8 cellular contexts compared by ENCODE assay signal in the genomic region with DNA sequence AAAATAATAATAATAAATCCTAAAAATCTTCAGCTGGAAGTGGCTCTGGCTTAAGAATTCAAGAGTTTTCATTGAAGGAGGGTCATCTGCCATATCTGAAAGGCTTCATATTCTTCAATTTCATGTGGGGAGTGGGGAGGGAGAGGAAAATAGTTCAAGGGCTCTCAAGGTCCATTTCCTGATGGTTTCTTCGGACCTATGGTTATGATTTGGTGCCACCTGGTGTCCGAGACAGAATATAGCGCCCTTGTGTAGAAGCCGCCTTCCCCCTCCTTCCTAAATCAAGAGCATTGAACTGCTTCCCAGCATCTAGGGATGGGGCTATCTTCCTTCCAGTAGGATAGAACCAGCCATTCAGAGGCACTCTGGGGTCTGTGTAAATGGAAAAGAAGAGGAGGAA. TPM values are rescaled to one million over a fixed set of nuclear protein-coding genes. Genes with fewer than 3 reads are reported as not detected.
DNase-seq lines count a peak whose midpoint lies in the region; ATAC-seq and TF ChIP-seq lines count a peak whose summit lies in the region.

No MANE protein-coding gene starts in this region.

- no peak overlapping the region for H2AK5ac ChIP-seq in mesendoderm (ENCODE audit: low read length)

- no peak overlapping the region for H3K4ac ChIP-seq in mesendoderm (ENCODE audit: low read depth, low read length)

- no peaks in the 10 kb centered on the region for H3K36me3 ChIP-seq in mesendoderm (ENCODE audit: control insufficient read depth, insufficient read depth, low read length)
- no peaks in the 10 kb centered on the region for H3K36me3 ChIP-seq in tibial artery

- H3K27me3 Mint-ChIP-seq in CD14-positive monocyte (ENCODE audit: low read depth in 3 of 3), result peaks cover 0 to 6% (median 2%) of the 10 kb centered on the region in 3 donors

- no peaks in the 10 kb centered on the region for H3K79me2 ChIP-seq in mesendoderm (ENCODE audit: control insufficient read depth, insufficient read depth, low read length)

- ATAC-seq in HG03280 (IDR thresholded peaks at IDR 0.05; ENCODE audit: unreplicated experiment), result no peak

- no peaks in the 10 kb centered on the region for H3K79me1 ChIP-seq in mesendoderm (ENCODE audit: low read length)

- no peak overlapping the region for H2BK15ac ChIP-seq in mesendoderm (replicated peaks; ENCODE audit: low read depth)

- H3K4me2 ChIP-seq in mesendoderm (ENCODE audit: low read length), result no peak overlapping the region

- H3K27me3 ChIP-seq in mesendoderm (ENCODE audit: insufficient read depth, low read length, poor library complexity), result no peaks in the 10 kb centered on the region
- no peaks in the 10 kb centered on the region for H3K27me3 ChIP-seq in tibial artery

- H4K8ac ChIP-seq in mesendoderm (ENCODE audit: low read depth, low read length), result no peak overlapping the region

- H3K4me1 Mint-ChIP-seq in CD14-positive monocyte, result peaks cover 17% of the 10 kb centered on the region

- H3K23ac ChIP-seq in mesendoderm (ENCODE audit: low read length), result no peak overlapping the region

- peaks cover 4% of the 10 kb centered on the region for H3K4me1 ChIP-seq in mesendoderm (ENCODE audit: control insufficient read depth, low read depth, low read length)
- peaks cover 0 to 13% (median 2%) of the 10 kb centered on the region in 4 donors for H3K4me1 ChIP-seq in tibial artery

- peak; percentile 59 for TF ChIP-seq CTCF in CD14-positive monocyte (IDR thresholded peaks at IDR 0.05)
- peak; percentile 53 to 68 for TF ChIP-seq CTCF in tibial artery (IDR thresholded peaks at IDR 0.05)

- no peaks in the 10 kb centered on the region for H3K9me3 ChIP-seq in tibial artery

- H3K18ac ChIP-seq in mesendoderm (ENCODE audit: low read length), result no peak overlapping the region

- no peak overlapping the region for H3K4me3 ChIP-seq in mesendoderm (ENCODE audit: low read length)
- no peak overlapping the region for H3K4me3 ChIP-seq in tibial artery

- intact Hi-C loops in CD14-positive monocyte (cut with micrococcal nuclease), result loop anchor here (5.0 to 10.0 kb wide), 2 partner anchors 84 to 207 kb away; a partner anchor contains a TSS
- intact Hi-C loops in tibial artery (cut with DNase I; ENCODE audit: low total_unique reads), result loop anchor here (5.0 to 10.0 kb wide), 3 partner anchors 84 to 407 kb away; a partner anchor contains a TSS

- H3K27ac ChIP-seq in mesendoderm (ENCODE audit: low read depth, low read length) (no peak overlapping the region), tibial artery (no peak overlapping the region)

- H3K9me3 Mint-ChIP-seq in CD14-positive monocyte, result peaks cover 0 to 3% (median 0%) of the 10 kb centered on the region in 7 donors

- peaks cover 24 to 28% of the 10 kb centered on the region in 2 donors for H3K36me3 Mint-ChIP-seq in CD14-positive monocyte

- no peak for DNase-seq in CD14-positive monocyte (ENCODE audit: low spot score)
- peak; percentile 64 for DNase-seq in H4 (ENCODE audit: low spot score)
- DNase-seq in NCI-H2227 (lab: John Stamatoyannopoulos, UW; ENCODE audit: unreplicated experiment), result peak; percentile 85
- peak; percentile 10 for DNase-seq in activated CD4-positive, alpha-beta T cell treated with anti-CD3 and anti-CD28 coated beads for 1 hour
- DNase-seq in effector CD8-positive, alpha-beta T cell (lab: John Stamatoyannopoulos, UW), result peak; percentile 1
- DNase-seq in mesendoderm, result peak; percentile 81
- DNase-seq in tibial artery, result peak; percentile 31 to 72

- peak overlapping the region in 1 of 7 donors; percentile 7 for H3K27ac Mint-ChIP-seq in CD14-positive monocyte

- H2BK120ac ChIP-seq in mesendoderm (ENCODE audit: low read depth, low read length), result no peak overlapping the region

- H2BK5ac ChIP-seq in mesendoderm (ENCODE audit: low read length), result no peak overlapping the region

- WGBS in mesendoderm (ENCODE audit: extremely low coverage, insufficient coverage, low lambda C conversion rate), result no CpG with 5 or more reads among the region's 4 CpGs

- H3K9ac ChIP-seq in mesendoderm (ENCODE audit: low read length), result no peak overlapping the region

- H3K56ac ChIP-seq in mesendoderm (ENCODE audit: low read length), result no peak overlapping the region

- no peak overlapping the region for H4K5ac ChIP-seq in mesendoderm (ENCODE audit: low read length)

- H3K4me3 Mint-ChIP-seq in CD14-positive monocyte, result no peak overlapping the region

RNA-seq across cellular contexts. Expression of a gene that starts 34.3 kb away (rescaled TPM):
- polyA plus RNA-seq in CD14-positive monocyte, result under 1 TPM in 1 of 2 donors, not detected in 1; 0.05 TPM
- 0.25 and 0.31 TPM in 2 replicates for total RNA-seq in H4 (2014; rRNA removed; shearing (Covaris generic))
- polyA plus RNA-seq in mesendoderm (2013, experiment 1 of 2), result 2.3 TPM
- 2.4 TPM for polyA plus RNA-seq in mesendoderm (2013, experiment 2 of 2)

RNA-seq across cellular contexts. Expression of a gene that starts 44.1 kb away (rescaled TPM):
- polyA plus RNA-seq in CD14-positive monocyte, result not detected
- not detected in 2 replicates for total RNA-seq in H4 (2014; rRNA removed; shearing (Covaris generic))
- polyA plus RNA-seq in mesendoderm (2013, experiment 1 of 2), result not detected
- not detected for polyA plus RNA-seq in mesendoderm (2013, experiment 2 of 2)
